8 cellular contexts compared by ENCODE assay signal in genomic region chr17:62423647-62424461, GRCh38. TPM values are rescaled to one million over a fixed set of nuclear protein-coding genes. Genes with fewer than 3 reads are reported as not detected.
A peak's percentile ranks its signal among the peaks of the same experiment; 100 is the strongest.
DNase-seq lines count a peak whose midpoint lies in the region; ATAC-seq, FAIRE-seq and TF ChIP-seq lines count a peak whose summit lies in the region.
"Not testable (repeated sequence)": the region's sequence is repeated elsewhere in the genome, so short reads cannot be mapped to it uniquely, and the experiment has no call there.

A gene with protein sequence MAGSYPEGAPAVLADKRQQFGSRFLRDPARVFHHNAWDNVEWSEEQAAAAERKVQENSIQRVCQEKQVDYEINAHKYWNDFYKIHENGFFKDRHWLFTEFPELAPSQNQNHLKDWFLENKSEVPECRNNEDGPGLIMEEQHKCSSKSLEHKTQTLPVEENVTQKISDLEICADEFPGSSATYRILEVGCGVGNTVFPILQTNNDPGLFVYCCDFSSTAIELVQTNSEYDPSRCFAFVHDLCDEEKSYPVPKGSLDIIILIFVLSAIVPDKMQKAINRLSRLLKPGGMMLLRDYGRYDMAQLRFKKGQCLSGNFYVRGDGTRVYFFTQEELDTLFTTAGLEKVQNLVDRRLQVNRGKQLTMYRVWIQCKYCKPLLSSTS (plus strand): TSS chr17:62423897. CDS start chr17:62423903, 6 bp downstream.

- not testable (repeated sequence) for H3K4me1 ChIP-seq in A549; GM12878 (ENCODE audit: control insufficient read depth, insufficient read depth, low read length)
- H3K4me1 ChIP-seq in sigmoid colon = peaks cover 0 to 16% (median 12%) of the 10 kb centered on the region in 4 donors

- peaks cover 18% of the 10 kb centered on the region for H3K79me2 ChIP-seq in GM12878 (ENCODE audit: control insufficient read depth, insufficient read depth, low read length)

- H3K4me3 ChIP-seq in A549 = peak within 1 kb of the TSS; percentile 72
- peak within 1 kb of the TSS; percentile 88 for H3K4me3 ChIP-seq in GM12878
- peak within 1 kb of the TSS; percentile 62 to 79 (median 70) for H3K4me3 ChIP-seq in sigmoid colon

- intact Hi-C loops in GM12878 (cut with micrococcal nuclease; ENCODE audit: unreplicated experiment) = loop anchor here (5.0 kb wide), 1 partner anchor 63 kb away; no protein-coding TSS in a partner anchor
- intact Hi-C loops in sigmoid colon (cut with DNase I) = not testable (repeated sequence)

- H3K4me2 ChIP-seq in A549 (peak within 1 kb of the TSS; percentile 84), GM12878 (ENCODE audit: control insufficient read depth, insufficient read depth) (peak within 1 kb of the TSS; percentile 92)

- TF ChIP-seq RAD21 in A549 (conservative IDR thresholded peaks at IDR 0.05 in 1 of 2, IDR thresholded peaks at IDR 0.05 in 1 of 2) = not testable (repeated sequence)
- peak; percentile 36; the same call in 1 of the 2 replicates for TF ChIP-seq RAD21 in GM12878 (IDR thresholded peaks at IDR 0.05; ENCODE audit: insufficient read depth, low read depth, low read length)

- peak; percentile 95 to 96 for ATAC-seq in A549
- peak; percentile 85 for ATAC-seq in GM18520 (IDR thresholded peaks at IDR 0.05; ENCODE audit: unreplicated experiment)
- ATAC-seq in HG03060 (IDR thresholded peaks at IDR 0.05; ENCODE audit: low read depth, unreplicated experiment) = peak; percentile 71
- peak; percentile 96 for ATAC-seq in GM12878

- peak; percentile 80 for FAIRE-seq in A549 (lab: Jason Lieb, UNC)
- peak; percentile 95 for FAIRE-seq in GM12878 (lab: Jason Lieb, UNC)

- H4K20me1 ChIP-seq in GM12878 (ENCODE audit: control insufficient read depth, insufficient read depth) = not testable (repeated sequence)

- H3K27ac ChIP-seq in A549 (peak within 1 kb of the TSS; percentile 80 to 88), GM12878 (ENCODE audit: control insufficient read depth, insufficient read depth) (peak within 1 kb of the TSS; percentile 67), sigmoid colon (peak within 1 kb of the TSS; percentile 67 to 84 (median 74))

- not testable (repeated sequence) for H3K36me3 ChIP-seq in GM12878 (ENCODE audit: control insufficient read depth in 2 of 2, insufficient read depth in 2 of 2, low read length in 1 of 2)
- H3K36me3 ChIP-seq in sigmoid colon = peaks cover 0 to 19% (median 0%) of the 10 kb centered on the region in 4 donors

- BruUV-seq in GM12878 (replicated peaks; lab: Mats Ljungman, UMichigan) = not testable (repeated sequence)

- SMC1A ChIA-PET in GM12878 (lab: Charles Lee; ENCODE audit: uncharacterized antibody, unreplicated experiment) = interaction anchor here (1.3 kb wide), 1 partner anchor 58 kb away, joined by 3 read pairs; no protein-coding TSS in a partner anchor

- in situ Hi-C loops in GM12878 (cut with MboI) = loop anchor here (5.0 kb wide), 1 partner anchor 63 kb away; no protein-coding TSS in a partner anchor

- TF ChIP-seq EP300 in A549 (IDR thresholded peaks at IDR 0.05); GM12878 (IDR thresholded peaks at IDR 0.05; ENCODE audit: borderline replicate concordance in 1 of 2, control insufficient read depth in 1 of 2, low read depth in 2 of 2, low read length in 2 of 2); sigmoid colon (IDR thresholded peaks at IDR 0.05): not testable (repeated sequence)

- RAD21 ChIA-PET in GM12878 (lab: Charles Lee; ENCODE audit: unreplicated experiment) = interaction anchor here (0.7 to 1.7 kb wide), 2 partner anchors 60 to 61 kb away, joined by 3 to 6 read pairs; no protein-coding TSS in a partner anchor

- not testable (repeated sequence) for H3K27me3 ChIP-seq in GM12878 (replicated peaks in 1 of 2; ENCODE audit: control insufficient read depth in 2 of 2, insufficient read depth in 2 of 2, low read length in 1 of 2); sigmoid colon

- POLR2A ChIA-PET in A549 (lab: Yijun Ruan, JAX); GM12878 (lab: Charles Lee): not testable (repeated sequence)

- not testable (repeated sequence) for H3K9me3 ChIP-seq in A549; GM12878 (replicated peaks; ENCODE audit: control insufficient read depth, insufficient read depth, low read length); sigmoid colon

- TF ChIP-seq CTCF in A549 (IDR thresholded peaks at IDR 0.05) = not testable (repeated sequence)
- TF ChIP-seq CTCF in GM12878 (IDR thresholded peaks at IDR 0.05 in 2 of 3, conservative IDR thresholded peaks at IDR 0.05 in 1 of 3; ENCODE audit: control insufficient read depth in 2 of 3, extremely low read depth in 1 of 3, insufficient read depth in 1 of 3, low read depth in 3 of 3, low read length in 3 of 3) = peak; percentile 44 to 51 (median 47); a peak in 5 of 6 replicates
- peak in 3 of 4 experiments; percentile 10 to 26 (median 16) for TF ChIP-seq CTCF in sigmoid colon (IDR thresholded peaks at IDR 0.05)

- peak; percentile 87 to 96 for DNase-seq in A549 (ENCODE audit: low read depth in 1 of 2, low spot score in 1 of 2)
- peak; percentile 75 for DNase-seq in NCI-H2081 treated with DMSO at 0.1 percent for 48 hours (lab: John Stamatoyannopoulos, UW)
- peak; percentile 96 for DNase-seq in T1000 (lab: John Stamatoyannopoulos, UW)
- DNase-seq in GM12878 (ENCODE audit: low read depth, low spot score) = peak; percentile 60
- peak; percentile 83 for DNase-seq in iPS DF 19.7 (ENCODE audit: low read depth, low spot score)
- peak; percentile 86 for DNase-seq in sigmoid colon

- H3K9ac ChIP-seq in GM12878 (ENCODE audit: control insufficient read depth, insufficient read depth, low read length) = peak within 1 kb of the TSS; percentile 80

- CTCF ChIA-PET in A549 (lab: Yijun Ruan, JAX) (interaction anchor here (1.0 to 1.1 kb wide), 3 partner anchors 20 to 159 kb away, joined by 3 to 4 read pairs (median 4); no protein-coding TSS in a partner anchor), GM12878 (lab: Yijun Ruan, JAX) (interaction anchor here (0.8 to 3.0 kb wide), 5 partner anchors 35 to 129 kb away, joined by 3 to 43 read pairs (median 4); no protein-coding TSS in a partner anchor)

- WGBS in A549 (ENCODE audit: missing lambda C conversion rate) = under 1% methylated on average over 56 of the region's 58 CpGs
- WGBS in GM12878 (ENCODE audit: insufficient coverage, insufficient replicate concordance, low lambda C conversion rate, missing lambda C conversion rate) = under 1% methylated on average over 58 of the region's 58 CpGs
- WGBS in sigmoid colon, 2 donors = 0% methylated on average over 58 of the region's 58 CpGs

- TF ChIP-seq POLR2A in A549 (IDR thresholded peaks at IDR 0.05; ENCODE audit: low read length) (peak; percentile 88), GM12878 (IDR thresholded peaks at IDR 0.05; ENCODE audit: low read depth, low read length) (peak; percentile 77), sigmoid colon (IDR thresholded peaks at IDR 0.05) (peak; percentile 12 to 54)

- H2AFZ ChIP-seq in GM12878 (ENCODE audit: control insufficient read depth, low read depth, low read length) = peak within 1 kb of the TSS; percentile 96

TF ChIP-seq in A549, 52 proteins besides CTCF, POLR2A, EP300 and RAD21 (continues in another document):
- TF ChIP-seq MAX (IDR thresholded peaks at IDR 0.05) = peak; percentile 95

TF ChIP-seq in GM12878, 131 proteins besides CTCF, POLR2A, EP300 and RAD21 (continues in another document):
- TF ChIP-seq RB1 (IDR thresholded peaks at IDR 0.05; ENCODE audit: borderline replicate concordance) (peak; percentile 99), HDGF (IDR thresholded peaks at IDR 0.05) (peak; percentile 54; the same call in 1 of the 2 replicates), NR2C1 (IDR thresholded peaks at IDR 0.05) (peak; percentile 64; the same call in 1 of the 2 replicates), CBFB (IDR thresholded peaks at IDR 0.05; ENCODE audit: low read depth) (peak; percentile 38; the same call in 1 of the 2 replicates)

RNA-seq across cellular contexts. Expression of the gene that starts here (rescaled TPM):
- polyA plus RNA-seq in A549 (2011; rRNA removed) = 33.3 and 38.2 TPM in 2 replicates
- polyA plus RNA-seq in A549 (2012; cell fraction: cytosol; rRNA removed) = 15.3 and 16.6 TPM in 2 replicates
- 7.3 and 9.5 TPM in 2 replicates for polyA plus RNA-seq in A549 (2012; cell fraction: nucleus; rRNA removed)
- 22.8 to 25.0 TPM (median 23.5 TPM) in 3 replicates for polyA plus RNA-seq in A549 (2017; fragmentation: RNase III; extraction: RNeasy Plus Mini Kit Qiagen cat#74134 plus additional on column Dnase treatment)
- polyA minus RNA-seq in A549 (2011; rRNA and poly(A)+ RNA removed) = 16.6 and 19.1 TPM in 2 replicates
- 36.6 and 37.1 TPM in 2 replicates for total RNA-seq in GM12878 (2013; cell fraction: nucleolus; rRNA removed)
- 26.0 and 26.8 TPM in 2 replicates for total RNA-seq in GM12878 (2014; rRNA removed)
- 23.8 and 27.6 TPM in 2 replicates for total RNA-seq in GM12878 (2014; rRNA removed; fragmentation: Illumina TruSeq; extraction: Trizol)
- total RNA-seq in GM12878 (2021) = 21.2 and 23.1 TPM in 2 replicates
- 5.5 TPM for polyA plus RNA-seq in GM12878 (2011; ENCODE audit: low read depth)
- 21.9 and 30.5 TPM in 2 replicates for polyA plus RNA-seq in GM12878 (2011; rRNA removed)
- 15.3 and 16.0 TPM in 2 replicates for polyA plus RNA-seq in GM12878 (2011; cell fraction: cytosol; rRNA removed)
- 7.2 and 8.8 TPM in 2 replicates for polyA plus RNA-seq in GM12878 (2011; cell fraction: nucleus; rRNA removed)
- polyA plus RNA-seq in GM12878 (2012) = 9.9 and 11.5 TPM in 2 replicates
- polyA plus RNA-seq in GM12878 (2014; fragmentation: Illumina TruSeq; extraction: Trizol) = 20.6 and 20.8 TPM in 2 replicates
- polyA plus RNA-seq in GM12878 (2014; fragmentation: Nextera tagmentation; extraction: Ambion mirVana) = 10 to 100 TPM; 24.5 to 31.5 TPM
- polyA plus RNA-seq in GM12878 (2014; rRNA removed) = 18.3 and 19.7 TPM in 2 replicates
- 10 to 100 TPM; 29.6 to 34.0 TPM for polyA plus RNA-seq in GM12878 (2016; fragmentation: Nextera tagmentation; extraction: Ambion mirVana)
- polyA minus RNA-seq in GM12878 (2011; rRNA and poly(A)+ RNA removed) = 18.1 and 22.1 TPM in 2 replicates
- 8.3 and 10.3 TPM in 2 replicates for polyA minus RNA-seq in GM12878 (2011; cell fraction: cytosol; rRNA and poly(A)+ RNA removed)
- 7.1 and 20.9 TPM in 2 replicates for polyA minus RNA-seq in GM12878 (2011; cell fraction: nucleus; rRNA and poly(A)+ RNA removed)
- 10 to 100 TPM in 3 of 4 donors, 1 to 10 TPM in 1; 8.6 to 17.8 (median 12.2) TPM for total RNA-seq in sigmoid colon
- polyA plus RNA-seq in sigmoid colon = 10 to 100 TPM in 2 of 3 donors, 1 to 10 TPM in 1; 9.6 to 17.5 (median 15.7) TPM

Comparison
In these comparisons a context has a peak if more than half of its experiments do, and no peak if none do; other contexts are left out.
1. Peak in every context shown above with its lines: DNase-seq, ATAC-seq, H3K4me3 ChIP-seq and H3K27ac ChIP-seq.
2. POLR2A ChIP-seq: peak in every context shown above with its lines; median percentile 88 in A549; 77 in GM12878; 33 in sigmoid colon.